In genomic region chr5:56585973-56586740, GRCh38 we compare ENCODE assay signal across 12 cellular contexts.
DNase-seq lines count a peak whose midpoint lies in the region; ATAC-seq lines count a peak whose summit lies in the region.
"Had no signal": no experiment of that assay in that cellular context is flagged by ENCODE, and none has a peak within 500 bp of the region (broad histone marks: within the 10 kb centered on the region; RNA-seq: fewer than 3 reads in every experiment).

No MANE protein-coding gene starts in this region.

- H3K4me2 ChIP-seq in skeletal muscle satellite cell (ENCODE audit: low read length) = peak overlapping the region; percentile 44

- peaks cover 5% of the 10 kb centered on the region for H3K9me3 Mint-ChIP-seq in activated T-cell treated with anti-CD3 and anti-CD28 coated beads, Interleukin-2, amount 50 U/mL, for 4 hours

- H3K36me3 ChIP-seq in skeletal muscle satellite cell (ENCODE audit: insufficient read depth, low read length) = no peaks in the 10 kb centered on the region
- H3K36me3 ChIP-seq: neutrophil had no signal

- ATAC-seq in activated T-cell treated with anti-CD3 and anti-CD28 coated beads, Interleukin-2, amount 50 U/mL, for 4 hours = no peak
- ATAC-seq in right cardiac atrium (peak; percentile 91 to 95), HG02678 (IDR thresholded peaks at IDR 0.05; ENCODE audit: unreplicated experiment) (no peak), HG02884 (IDR thresholded peaks at IDR 0.05; ENCODE audit: unreplicated experiment) (no peak), GM19467 (IDR thresholded peaks at IDR 0.05; ENCODE audit: unreplicated experiment) (no peak), HG03097 (IDR thresholded peaks at IDR 0.05; ENCODE audit: low FRiP score, unreplicated experiment) (no peak)
- ATAC-seq: GM12878 had no signal

- H3K9ac ChIP-seq in skeletal muscle satellite cell (ENCODE audit: low read depth, low read length) = no peak overlapping the region

- WGBS in right cardiac atrium = 12% methylated on average over 16 of the region's 16 CpGs

- peaks cover 52% of the 10 kb centered on the region for H3K4me1 Mint-ChIP-seq in activated T-cell treated with anti-CD3 and anti-CD28 coated beads, Interleukin-2, amount 50 U/mL, for 4 hours (ENCODE audit: low read depth)

- H3K4me3 Mint-ChIP-seq in activated T-cell treated with anti-CD3 and anti-CD28 coated beads, Interleukin-2, amount 50 U/mL, for 4 hours = peak overlapping the region; percentile 37

- intact Hi-C loops in right cardiac atrium (cut with DNase I) = loop anchor here in 1 of 4 donors (10.0 kb wide), 1 partner anchor 229 kb away; the partner anchor contains the start of gene MAP3K1

- H3K27me3 Mint-ChIP-seq in activated T-cell treated with anti-CD3 and anti-CD28 coated beads, Interleukin-2, amount 50 U/mL, for 4 hours (ENCODE audit: low read depth) = no peaks in the 10 kb centered on the region

- peaks cover 11% of the 10 kb centered on the region for H3K4me1 ChIP-seq in right cardiac atrium (ENCODE audit: control insufficient read depth, insufficient read depth, low read length)
- H3K4me1 ChIP-seq in skeletal muscle satellite cell (ENCODE audit: control insufficient read depth, insufficient read depth, low read length) = no peaks in the 10 kb centered on the region

- peak overlapping the region; percentile 87 for H3K27ac ChIP-seq in right cardiac atrium (ENCODE audit: low read length)
- H3K27ac ChIP-seq: neutrophil had no signal

- H3K9me3 ChIP-seq in right cardiac atrium (ENCODE audit: control insufficient read depth, low read length) (no peaks in the 10 kb centered on the region), skeletal muscle satellite cell (replicated peaks; ENCODE audit: low read length) (no peaks in the 10 kb centered on the region)
- H3K9me3 ChIP-seq: neutrophil had no signal

- no peaks in the 10 kb centered on the region for H3K27me3 ChIP-seq in right cardiac atrium (ENCODE audit: control insufficient read depth, insufficient read depth)
- peaks cover 37% of the 10 kb centered on the region for H3K27me3 ChIP-seq in skeletal muscle satellite cell (ENCODE audit: control insufficient read depth, insufficient read depth, low read length)
- H3K27me3 ChIP-seq: neutrophil had no signal

- H3K36me3 Mint-ChIP-seq in activated T-cell treated with anti-CD3 and anti-CD28 coated beads, Interleukin-2, amount 50 U/mL, for 4 hours (ENCODE audit: insufficient read depth) = no peaks in the 10 kb centered on the region

- H3K4me3 ChIP-seq in right cardiac atrium (ENCODE audit: low read length) = peak overlapping the region; percentile 24
- H3K4me3 ChIP-seq in skeletal muscle satellite cell (ENCODE audit: low read length) = peak overlapping the region; percentile 19
- H3K4me3 ChIP-seq: GM12878 had no signal

- peak; percentile 56 for DNase-seq in NCI-H1092 treated with DMSO at 0.1 percent for 48 hours (lab: John Stamatoyannopoulos, UW)
- no peak for DNase-seq in activated T-cell treated with anti-CD3 and anti-CD28 coated beads, Interleukin-2, amount 50 U/mL, for 4 hours
- DNase-seq in right cardiac atrium = peak; percentile 72 to 82 (median 76)
- DNase-seq: effector CD8-positive, alpha-beta T cell; NCI-H510A had no signal

Comparison
In these comparisons a context has a peak if more than half of its experiments do, and no peak if none do; other contexts are left out.
1. ATAC-seq: peak in right cardiac atrium (2 of 2); none in activated T-cell treated with anti-CD3 and anti-CD28 coated beads, Interleukin-2, amount 50 U/mL, for 4 hours (0 of 2), HG02678 (single experiment), HG02884 (single experiment), GM19467 (single experiment) and HG03097 (single experiment).